ENCODE assay signal across 13 cellular contexts in genomic region chr7:128832880-128833147, GRCh38. TPM values are rescaled to one million over a fixed set of nuclear protein-coding genes. Genes with fewer than 3 reads are reported as not detected.
DNase-seq lines count a peak whose midpoint lies in the region; ATAC-seq and TF ChIP-seq lines count a peak whose summit lies in the region.
"Had no signal": no experiment of that assay in that cellular context is flagged by ENCODE, and none has a peak within 500 bp of the region (broad histone marks: within the 10 kb centered on the region; RNA-seq: fewer than 3 reads in every experiment).

No MANE protein-coding gene starts in this region.

- no peaks in the 10 kb centered on the region for H3K9me3 Mint-ChIP-seq in neural progenitor cell
- H3K9me3 Mint-ChIP-seq: activated naive CD8-positive, alpha-beta T cell treated with anti-CD3 and anti-CD28 coated beads, Interleukin-2, amount 50 U/mL, for 24 hours had no signal

- intact Hi-C loops in cardiac septum (cut with DNase I) (no loop called here), esophagus muscularis mucosa (cut with DNase I) (loop anchor here (5.0 kb wide), 1 partner anchor 71 kb away; no protein-coding TSS in a partner anchor), vagina (cut with DNase I) (no loop called here)

- no peak for TF ChIP-seq EP300 in esophagus muscularis mucosa (IDR thresholded peaks at IDR 0.05)

- no peak for ATAC-seq in GM18858 (IDR thresholded peaks at IDR 0.05; ENCODE audit: unreplicated experiment)
- ATAC-seq: Panc1 had no signal

- no peak overlapping the region for H3K9ac ChIP-seq in neural progenitor cell

- H3K4me3 Mint-ChIP-seq in neural progenitor cell: peak overlapping the region; percentile 58
- H3K4me3 Mint-ChIP-seq: activated naive CD8-positive, alpha-beta T cell treated with anti-CD3 and anti-CD28 coated beads, Interleukin-2, amount 50 U/mL, for 24 hours had no signal

- H3K4me1 Mint-ChIP-seq in neural progenitor cell: peaks cover 46% of the 10 kb centered on the region

- peaks cover 22% of the 10 kb centered on the region for H3K27me3 Mint-ChIP-seq in neural progenitor cell (ENCODE audit: insufficient read depth, low read depth)

- no peak for TF ChIP-seq CTCF in cardiac muscle cell (IDR thresholded peaks at IDR 0.05; ENCODE audit: low read depth, low read length)
- TF ChIP-seq CTCF in esophagus muscularis mucosa (IDR thresholded peaks at IDR 0.05): no peak
- no peak for TF ChIP-seq CTCF in neural progenitor cell (IDR thresholded peaks at IDR 0.05)
- no peak for TF ChIP-seq CTCF in vagina (IDR thresholded peaks at IDR 0.05)

- DNase-seq in cardiac muscle cell (ENCODE audit: low read depth in 1 of 2, low spot score in 1 of 2) (no peak), cardiac septum (ENCODE audit: low spot score) (no peak), esophagus muscularis mucosa (ENCODE audit: extremely low spot score) (no peak), neural progenitor cell (ENCODE audit: low spot score) (no peak), vagina (ENCODE audit: extremely low spot score in 2 of 2) (no peak), T-helper 1 cell (no peak)
- no peak for DNase-seq in stimulated activated naive CD4-positive, alpha-beta T cell (lab: John Stamatoyannopoulos, UW)
- DNase-seq: activated CD4-positive, alpha-beta T cell treated with anti-CD3 and anti-CD28 coated beads for 1 hour; activated naive CD8-positive, alpha-beta T cell treated with anti-CD3 and anti-CD28 coated beads, Interleukin-2, amount 50 U/mL, for 24 hours had no signal

- H3K9me3 ChIP-seq in cardiac muscle cell (ENCODE audit: low read depth) (no peaks in the 10 kb centered on the region), esophagus muscularis mucosa (no peaks in the 10 kb centered on the region), neural progenitor cell (ENCODE audit: low read depth) (no peaks in the 10 kb centered on the region), vagina (no peaks in the 10 kb centered on the region)
- H3K9me3 ChIP-seq: neutrophil had no signal

- no CpG with 5 or more reads among the region's 2 CpGs for WGBS in esophagus muscularis mucosa

- H3F3A ChIP-seq in neural progenitor cell (ENCODE audit: low read depth): peaks cover 50% of the 10 kb centered on the region

- H3K27ac ChIP-seq in cardiac muscle cell (peak overlapping the region; percentile 99), esophagus muscularis mucosa (replicated peaks in 1 of 4) (peak overlapping the region; percentile 97 to 99 (median 98)), neural progenitor cell (peak overlapping the region; percentile 77), vagina (peak overlapping the region; percentile 85)
- H3K27ac ChIP-seq: neutrophil had no signal

- H3K36me3 ChIP-seq in cardiac muscle cell: peaks cover 27% of the 10 kb centered on the region
- H3K36me3 ChIP-seq in esophagus muscularis mucosa: peaks cover 5 to 31% (median 29%) of the 10 kb centered on the region in 4 donors
- no peaks in the 10 kb centered on the region for H3K36me3 ChIP-seq in neural progenitor cell
- H3K36me3 ChIP-seq in vagina: peaks cover 0 to 3% of the 10 kb centered on the region in 2 donors
- H3K36me3 ChIP-seq: neutrophil had no signal

- no peak overlapping the region for H2AFZ ChIP-seq in neural progenitor cell (replicated peaks)

- H3K79me2 ChIP-seq in neural progenitor cell (ENCODE audit: low read depth): no peaks in the 10 kb centered on the region

- TF ChIP-seq POLR2A in esophagus muscularis mucosa (IDR thresholded peaks at IDR 0.05; ENCODE audit: low read depth): no peak
- no peak for TF ChIP-seq POLR2A in vagina (IDR thresholded peaks at IDR 0.05)

- H3K4me3 ChIP-seq in cardiac muscle cell (peak overlapping the region; percentile 72), esophagus muscularis mucosa (peak overlapping the region; percentile 79 to 86 (median 82)), neural progenitor cell (peak overlapping the region; percentile 53), vagina (peak overlapping the region; percentile 58 to 64)

- no peaks in the 10 kb centered on the region for H4K20me1 ChIP-seq in neural progenitor cell (ENCODE audit: low read depth)

- peak overlapping the region; percentile 83 for H3K4me2 ChIP-seq in neural progenitor cell

- H3K4me1 ChIP-seq in cardiac muscle cell (ENCODE audit: low read depth): peaks cover 31% of the 10 kb centered on the region
- peaks cover 60 to 98% (median 93%) of the 10 kb centered on the region in 4 donors for H3K4me1 ChIP-seq in esophagus muscularis mucosa
- H3K4me1 ChIP-seq in neural progenitor cell: peaks cover 54% of the 10 kb centered on the region
- peaks cover 45% of the 10 kb centered on the region for H3K4me1 ChIP-seq in vagina

- no peaks in the 10 kb centered on the region for H3K36me3 Mint-ChIP-seq in neural progenitor cell

- H3K27me3 ChIP-seq in cardiac muscle cell (no peaks in the 10 kb centered on the region), esophagus muscularis mucosa (peaks cover 0 to 4% (median 0%) of the 10 kb centered on the region in 4 donors), neural progenitor cell (peaks cover 19% of the 10 kb centered on the region), vagina (no peaks in the 10 kb centered on the region)

- no peak overlapping the region for H3K27ac Mint-ChIP-seq in neural progenitor cell
- H3K27ac Mint-ChIP-seq: activated naive CD8-positive, alpha-beta T cell treated with anti-CD3 and anti-CD28 coated beads, Interleukin-2, amount 50 U/mL, for 24 hours had no signal

RNA-seq across cellular contexts. Expression of gene FLNC, which starts 2.6 kb away (rescaled TPM):
- total RNA-seq in cardiac muscle cell (500 and 516 TPM in 2 replicates), cardiac septum (1,261 TPM), esophagus muscularis mucosa (100 to 1,000 TPM; 391 to 932 (median 533) TPM), neural progenitor cell (ENCODE audit: low replicate concordance) (6.7 and 23.7 TPM in 2 replicates), vagina (31.9 TPM)
- 194 and 196 TPM in 2 replicates for polyA plus RNA-seq in cardiac muscle cell

RNA-seq across cellular contexts. Expression of gene ATP6V1F, which starts 29.8 kb away (rescaled TPM):
- total RNA-seq in cardiac muscle cell: 113 and 164 TPM in 2 replicates
- polyA plus RNA-seq in cardiac muscle cell: 284 and 330 TPM in 2 replicates
- 80.0 TPM for total RNA-seq in cardiac septum
- 100 to 1,000 TPM in 2 of 4 donors, 10 to 100 TPM in 2; 74.3 to 108 (median 91.9) TPM for total RNA-seq in esophagus muscularis mucosa
- total RNA-seq in neural progenitor cell (ENCODE audit: low replicate concordance): 61.4 and 81.8 TPM in 2 replicates
- 119 TPM for total RNA-seq in vagina

RNA-seq across cellular contexts. Expression of gene CCDC136, which starts 41.0 kb away (rescaled TPM):
- total RNA-seq in cardiac muscle cell (12.6 and 26.4 TPM in 2 replicates), cardiac septum (14.5 TPM), esophagus muscularis mucosa (10 to 100 TPM; 20.7 to 36.5 (median 33.7) TPM), neural progenitor cell (ENCODE audit: low replicate concordance) (93.6 and 115 TPM in 2 replicates), vagina (17.9 TPM)
- polyA plus RNA-seq in cardiac muscle cell: 10.7 and 14.9 TPM in 2 replicates

RNA-seq across cellular contexts. Expression of gene OPN1SW, which starts 57.2 kb away (rescaled TPM):
- total RNA-seq in cardiac muscle cell (not detected in 2 replicates), cardiac septum (not detected), esophagus muscularis mucosa (not detected), neural progenitor cell (ENCODE audit: low replicate concordance) (0.46 TPM in 1 of 2 replicates, not detected in the other), vagina (not detected)
- 0.74 and 2.1 TPM in 2 replicates for polyA plus RNA-seq in cardiac muscle cell
- total RNA-seq: G401 had no signal

Comparison
In these comparisons a context has a peak if more than half of its experiments do, and no peak if none do; other contexts are left out.
1. RNA of gene FLNC, which starts 2.6 kb away (total RNA-seq): 1,261 TPM in cardiac septum (single experiment), 391 to 932 TPM in esophagus muscularis mucosa and 500 to 516 TPM in cardiac muscle cell; 31.9 TPM in vagina (single experiment) and 6.7 to 23.7 TPM in neural progenitor cell; every median in the first group is over 10 times any median in the second.
2. Peak in every context shown above with its lines, with median percentiles within 50 percentile points of each other: H3K27ac ChIP-seq and H3K4me3 ChIP-seq.